8 cellular contexts compared by ENCODE assay signal in genomic region chr4:2241003-2241402, GRCh38. TPM values are rescaled to one million over a fixed set of nuclear protein-coding genes. Genes with fewer than 3 reads are reported as not detected.
A peak's percentile ranks its signal among the peaks of the same experiment; 100 is the strongest.
DNase-seq lines count a peak whose midpoint lies in the region; ATAC-seq, FAIRE-seq and TF ChIP-seq lines count a peak whose summit lies in the region.

No MANE protein-coding gene starts in this region.

- WGBS in esophagus muscularis mucosa: 8% methylated on average over 7 of the region's 7 CpGs
- 8 to 12% (median 12%) methylated on average over 7 of the region's 7 CpGs for WGBS in psoas muscle, 3 donors

- no peaks in the 10 kb centered on the region for H3K9me3 ChIP-seq in esophagus muscularis mucosa
- H3K9me3 ChIP-seq in psoas muscle: no peaks in the 10 kb centered on the region

- FAIRE-seq in RCC 7860 (lab: Jason Lieb, UNC): peak; percentile 25

- H3K27ac ChIP-seq in esophagus muscularis mucosa (replicated peaks in 1 of 4) (peak overlapping the region in 3 of 4 donors; percentile 77 to 89 (median 80)), psoas muscle (peak overlapping the region; percentile 70)

- intact Hi-C loops in esophagus muscularis mucosa (cut with DNase I) (loop anchor here (5.0 kb wide), 2 partner anchors 176 to 221 kb away; partner anchors contain the start of genes CFAP99 and ZFYVE28), psoas muscle (cut with DNase I) (loop anchor here in 1 of 2 donors (5.0 kb wide), 1 partner anchor 176 kb away; the partner anchor contains the start of genes CFAP99 and ZFYVE28), posterior cingulate gyrus (cut with DNase I) (loop anchor here (5.0 kb wide), 2 partner anchors 176 to 226 kb away; partner anchors contain the start of genes CFAP99, RNF4 and ZFYVE28)

- no peak for ATAC-seq in psoas muscle
- ATAC-seq in HG02970 (IDR thresholded peaks at IDR 0.05; ENCODE audit: low FRiP score, unreplicated experiment): no peak

- DNase-seq in RCC 7860 (ENCODE audit: low spot score) (no peak), esophagus muscularis mucosa (ENCODE audit: extremely low spot score) (no peak), psoas muscle (no peak), NCI-H2171 treated with DMSO at 0.1 percent for 48 hours (lab: John Stamatoyannopoulos, UW) (no peak), COLO829 (ENCODE audit: low spot score) (no peak), posterior cingulate gyrus (no peak)

- TF ChIP-seq EP300 in esophagus muscularis mucosa (IDR thresholded peaks at IDR 0.05): no peak

- no peak for TF ChIP-seq CTCF in esophagus muscularis mucosa (IDR thresholded peaks at IDR 0.05)
- TF ChIP-seq CTCF in psoas muscle (IDR thresholded peaks at IDR 0.05): no peak

- TF ChIP-seq POLR2A in esophagus muscularis mucosa (IDR thresholded peaks at IDR 0.05; ENCODE audit: low read depth): no peak

- H3K36me3 ChIP-seq in esophagus muscularis mucosa (peaks cover 0 to 20% (median 7%) of the 10 kb centered on the region in 4 donors), psoas muscle (ENCODE audit: insufficient read depth in 1 of 2, low read depth in 1 of 2) (peaks cover 0 to 37% of the 10 kb centered on the region in 2 donors)

- H3K4me1 ChIP-seq in esophagus muscularis mucosa (peaks cover 51 to 87% (median 81%) of the 10 kb centered on the region in 4 donors), psoas muscle (peaks cover 45% of the 10 kb centered on the region)

- H3K4me3 ChIP-seq in GM08714 (ENCODE audit: low read length): peak overlapping the region; percentile 73
- peak overlapping the region; percentile 75 to 94 (median 84) for H3K4me3 ChIP-seq in esophagus muscularis mucosa
- peak overlapping the region; percentile 93 for H3K4me3 ChIP-seq in psoas muscle

- H3K27me3 ChIP-seq in esophagus muscularis mucosa (no peaks in the 10 kb centered on the region), psoas muscle (ENCODE audit: insufficient read depth in 3 of 3, low read length in 2 of 3) (no peaks in the 10 kb centered on the region)

RNA-seq across cellular contexts. Expression of gene HAUS3, which starts 0.9 kb away (rescaled TPM):
- 10 to 100 TPM in 3 of 4 donors, 1 to 10 TPM in 1; 9.9 to 14.1 (median 11.3) TPM for total RNA-seq in esophagus muscularis mucosa
- total RNA-seq in psoas muscle: 1 to 10 TPM; 4.2 to 7.4 (median 5.1) TPM
- polyA plus RNA-seq in psoas muscle: 10 to 100 TPM in 1 of 3 donors, 1 to 10 TPM in 2; 5.3 to 16.1 (median 5.8) TPM

RNA-seq across cellular contexts. Expression of gene POLN, which starts 0.9 kb away (rescaled TPM):
- total RNA-seq in esophagus muscularis mucosa (1 to 10 TPM; 1.2 to 3.3 (median 2.7) TPM), psoas muscle (1 to 10 TPM in 3 of 4 donors, under 1 TPM in 1; 0.84 to 3.0 (median 1.8) TPM)
- under 1 TPM; 0.44 to 0.95 (median 0.80) TPM for polyA plus RNA-seq in psoas muscle

RNA-seq across cellular contexts. Expression of gene MXD4, which starts 20.9 kb away (rescaled TPM):
- 10 to 100 TPM; 38.8 to 86.4 (median 59.2) TPM for total RNA-seq in esophagus muscularis mucosa
- total RNA-seq in psoas muscle: 10 to 100 TPM; 18.8 to 36.7 (median 35.3) TPM
- polyA plus RNA-seq in psoas muscle: 10 to 100 TPM; 15.4 to 29.9 (median 23.3) TPM
